In the genomic region with DNA sequence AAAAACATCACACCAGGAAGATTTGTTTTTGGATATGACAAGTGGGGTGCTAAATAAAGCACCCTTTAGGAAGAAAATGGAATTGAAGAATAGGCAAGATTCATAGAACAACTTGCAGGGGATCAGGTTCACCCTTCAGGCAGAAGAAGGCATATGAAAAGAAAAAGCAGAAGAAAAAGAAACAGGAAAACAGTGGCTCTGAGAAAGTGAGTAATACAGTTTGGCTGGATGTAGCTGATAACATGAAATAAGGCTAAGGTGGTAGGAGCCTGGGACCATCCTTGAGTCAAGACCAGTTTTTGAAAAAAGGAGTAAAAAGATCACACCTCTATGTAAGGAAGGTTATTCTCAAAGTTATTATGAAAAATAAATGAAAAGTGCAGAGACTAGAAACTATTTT, we compare ENCODE assay signal across 10 cellular contexts. TPM values are rescaled to one million over a fixed set of nuclear protein-coding genes. Genes with fewer than 3 reads are reported as not detected.
DNase-seq lines count a peak whose midpoint lies in the region; ATAC-seq and TF ChIP-seq lines count a peak whose summit lies in the region.
"Had no signal": no experiment of that assay in that cellular context is flagged by ENCODE, and none has a peak within 500 bp of the region (broad histone marks: within the 10 kb centered on the region; RNA-seq: fewer than 3 reads in every experiment).

No MANE protein-coding gene starts in this region.

- H3K4me2 ChIP-seq in GM23248 (ENCODE audit: unreplicated experiment) = peak overlapping the region; percentile 52
- no peak overlapping the region for H3K4me2 ChIP-seq in mesendoderm (ENCODE audit: low read length)
- H3K4me2 ChIP-seq in OCI-LY7 (ENCODE audit: low read length) = no peak overlapping the region

- CTCF ChIA-PET in OCI-LY7 (lab: Charles Lee; ENCODE audit: unreplicated experiment) = no interaction called here

- H3K27ac ChIP-seq in GM23248 = peak overlapping the region; percentile 74
- H3K27ac ChIP-seq in mesendoderm (ENCODE audit: low read depth, low read length) = no peak overlapping the region
- no peak overlapping the region for H3K27ac ChIP-seq in OCI-LY7 (ENCODE audit: low read depth, low read length, poor library complexity, severe bottlenecking)
- H3K27ac ChIP-seq: cardiac muscle cell had no signal

- ATAC-seq in natural killer cell treated with Interleukin-12 subunit alpha and Interleukin-12 subunit beta and Interleukin-15 and Interleukin-18, amount 100 ng/mL, for 72 hours = no peak

- H3K27ac Mint-ChIP-seq in natural killer cell treated with Interleukin-12 subunit alpha and Interleukin-12 subunit beta and Interleukin-15 and Interleukin-18, amount 100 ng/mL, for 72 hours = peak overlapping the region; percentile 61 to 79

- H3K36me3 ChIP-seq in GM23248 (ENCODE audit: low read depth) = peaks cover 24% of the 10 kb centered on the region
- no peaks in the 10 kb centered on the region for H3K36me3 ChIP-seq in mesendoderm (ENCODE audit: control insufficient read depth, insufficient read depth, low read length)
- peaks cover 68% of the 10 kb centered on the region for H3K36me3 ChIP-seq in OCI-LY7 (ENCODE audit: insufficient read depth, low read length)

- H3K9ac ChIP-seq in GM23248 (peak overlapping the region; percentile 32; the same call in 1 of the 2 replicates), mesendoderm (ENCODE audit: low read length) (no peak overlapping the region)

- peaks cover 46% of the 10 kb centered on the region for H3F3A ChIP-seq in GM23248 (ENCODE audit: insufficient read depth)

- no peak overlapping the region for H2AK5ac ChIP-seq in mesendoderm (ENCODE audit: low read length)

- intact Hi-C loops in OCI-LY7 (cut with micrococcal nuclease; ENCODE audit: unreplicated experiment) = no loop called here

- H3K79me2 ChIP-seq in GM23248 (ENCODE audit: insufficient read depth) (peaks cover 3% of the 10 kb centered on the region; the same call in 1 of the 2 replicates), mesendoderm (ENCODE audit: control insufficient read depth, insufficient read depth, low read length) (no peaks in the 10 kb centered on the region), OCI-LY7 (ENCODE audit: insufficient read depth, low read depth, low read length) (no peaks in the 10 kb centered on the region)

- H3K4me3 Mint-ChIP-seq in natural killer cell treated with Interleukin-12 subunit alpha and Interleukin-12 subunit beta and Interleukin-15 and Interleukin-18, amount 100 ng/mL, for 72 hours = peak overlapping the region; percentile 33

- DNase-seq in GM23248 = peak; percentile 59
- DNase-seq in OCI-M2 (lab: John Stamatoyannopoulos, UW; ENCODE audit: unreplicated experiment) = peak; percentile 25
- DNase-seq in cardiac fibroblast (ENCODE audit: low read depth in 2 of 2) = peak in 1 of 2 donors; percentile 40
- no peak for DNase-seq in natural killer cell treated with Interleukin-12 subunit alpha and Interleukin-12 subunit beta and Interleukin-15 and Interleukin-18, amount 100 ng/mL, for 72 hours (ENCODE audit: low spot score)
- DNase-seq in mesendoderm = no peak
- no peak for DNase-seq in OCI-LY7 (ENCODE audit: low spot score)
- no peak for DNase-seq in NCI-H82 treated with DMSO at 0.1 percent for 48 hours (lab: John Stamatoyannopoulos, UW; ENCODE audit: unreplicated experiment)
- DNase-seq: stimulated activated naive CD4-positive, alpha-beta T cell treated with Interleukin-2 at 50 U/mL for 16 hours had no signal

- TF ChIP-seq CTCF in cardiac fibroblast (IDR thresholded peaks at IDR 0.05; ENCODE audit: low read depth, low read length) (peak; percentile 5), OCI-LY7 (conservative IDR thresholded peaks at IDR 0.05; ENCODE audit: low read length) (no peak)

- peaks cover 19% of the 10 kb centered on the region for H3K36me3 Mint-ChIP-seq in natural killer cell treated with Interleukin-12 subunit alpha and Interleukin-12 subunit beta and Interleukin-15 and Interleukin-18, amount 100 ng/mL, for 72 hours

- peaks cover 26 to 36% of the 10 kb centered on the region in 2 donors for H3K4me1 Mint-ChIP-seq in natural killer cell treated with Interleukin-12 subunit alpha and Interleukin-12 subunit beta and Interleukin-15 and Interleukin-18, amount 100 ng/mL, for 72 hours (ENCODE audit: low read depth in 2 of 2)

- H4K20me1 ChIP-seq in GM23248 (ENCODE audit: insufficient read depth) (no peaks in the 10 kb centered on the region), OCI-LY7 (ENCODE audit: insufficient read depth, low read length) (peaks cover 7% of the 10 kb centered on the region; the same call in 1 of the 2 replicates)

- no peak overlapping the region for H3K18ac ChIP-seq in mesendoderm (ENCODE audit: low read length)

- H3K4me3 ChIP-seq in GM23248 (no peak overlapping the region), cardiac fibroblast (replicated peaks in 1 of 2; ENCODE audit: low read depth in 2 of 2, low read length in 2 of 2) (no peak overlapping the region), mesendoderm (ENCODE audit: low read length) (no peak overlapping the region), OCI-LY7 (ENCODE audit: low read depth, low read length, poor library complexity, severe bottlenecking) (no peak overlapping the region)
- H3K4me3 ChIP-seq: cardiac muscle cell, GM12878 had no signal

- no peak overlapping the region for H4K8ac ChIP-seq in mesendoderm (ENCODE audit: low read depth, low read length)

- no peak overlapping the region for H4K5ac ChIP-seq in mesendoderm (ENCODE audit: low read length)

- H2AFZ ChIP-seq in GM23248 (no peak overlapping the region), OCI-LY7 (ENCODE audit: low read length) (no peak overlapping the region)

- H3K23ac ChIP-seq in mesendoderm (ENCODE audit: low read length) = no peak overlapping the region

- no peak overlapping the region for H3K4ac ChIP-seq in mesendoderm (ENCODE audit: low read depth, low read length)

- no TSS peak for BruUV-seq in OCI-LY7 (replicated peaks; lab: Mats Ljungman, UMichigan)

- no peak overlapping the region for H2BK15ac ChIP-seq in mesendoderm (replicated peaks; ENCODE audit: low read depth)

- H3K27me3 Mint-ChIP-seq in natural killer cell treated with Interleukin-12 subunit alpha and Interleukin-12 subunit beta and Interleukin-15 and Interleukin-18, amount 100 ng/mL, for 72 hours = no peaks in the 10 kb centered on the region

- no peak overlapping the region for H2BK5ac ChIP-seq in mesendoderm (ENCODE audit: low read length)

- no peaks in the 10 kb centered on the region for H3K27me3 ChIP-seq in GM23248 (replicated peaks; ENCODE audit: insufficient read depth)
- no peaks in the 10 kb centered on the region for H3K27me3 ChIP-seq in mesendoderm (ENCODE audit: insufficient read depth, low read length, poor library complexity)
- H3K27me3 ChIP-seq: cardiac muscle cell had no signal

- no peaks in the 10 kb centered on the region for H3K9me2 ChIP-seq in GM23248 (ENCODE audit: insufficient read depth)
- no peaks in the 10 kb centered on the region for H3K9me2 ChIP-seq in OCI-LY7 (ENCODE audit: insufficient read depth, low read length)

- POLR2A ChIA-PET in OCI-LY7 (lab: Charles Lee) = interaction anchor here (0.6 to 0.9 kb wide), 3 partner anchors 42 to 471 kb away, joined by 3 to 4 read pairs (median 3); no protein-coding TSS in a partner anchor

- H2BK120ac ChIP-seq in mesendoderm (ENCODE audit: low read depth, low read length) = no peak overlapping the region

- peaks cover 28% of the 10 kb centered on the region for H3K4me1 ChIP-seq in GM23248 (ENCODE audit: insufficient read depth)
- no peaks in the 10 kb centered on the region for H3K4me1 ChIP-seq in mesendoderm (ENCODE audit: control insufficient read depth, low read depth, low read length)
- peaks cover 13% of the 10 kb centered on the region for H3K4me1 ChIP-seq in OCI-LY7 (ENCODE audit: insufficient read depth, low read length, poor library complexity, severe bottlenecking)

- no peaks in the 10 kb centered on the region for H3K79me1 ChIP-seq in mesendoderm (ENCODE audit: low read length)

- H3K9me3 ChIP-seq in GM23248 (ENCODE audit: low read depth) (no peaks in the 10 kb centered on the region), OCI-LY7 (ENCODE audit: low read length) (no peaks in the 10 kb centered on the region)

- in situ Hi-C loops in GM23248 (cut with MboI) = no loop called here

- H3K56ac ChIP-seq in mesendoderm (ENCODE audit: low read length) = no peak overlapping the region

- H3K9me3 Mint-ChIP-seq in natural killer cell treated with Interleukin-12 subunit alpha and Interleukin-12 subunit beta and Interleukin-15 and Interleukin-18, amount 100 ng/mL, for 72 hours = no peaks in the 10 kb centered on the region

RNA-seq across cellular contexts. Expression of gene TRIP11, which starts 42.4 kb away (rescaled TPM):
- 24.1 and 27.4 TPM in 2 replicates for total RNA-seq in GM23248 (2014; rRNA removed; shearing (Covaris generic))
- 65.4 and 69.5 TPM in 2 replicates for polyA plus RNA-seq in GM23248 (2016; fragmentation: Nextera tagmentation; extraction: Ambion mirVana)
- total RNA-seq in natural killer cell treated with Interleukin-12 subunit alpha and Interleukin-12 subunit beta and Interleukin-15 and Interleukin-18, amount 100 ng/mL, for 72 hours = 10 to 100 TPM; 47.8 to 53.9 TPM
- 12.5 TPM for polyA plus RNA-seq in mesendoderm (2013, experiment 1 of 2)
- polyA plus RNA-seq in mesendoderm (2013, experiment 2 of 2) = 14.3 TPM
- 11.8 and 15.1 TPM in 2 replicates for total RNA-seq in OCI-LY7 (2014; rRNA removed; shearing (Covaris generic))
- total RNA-seq in OCI-LY7 (2022) = 43.2 and 44.4 TPM in 2 replicates

RNA-seq across cellular contexts. Expression of gene FBLN5, which starts 50.0 kb away (rescaled TPM):
- 234 TPM in 2 replicates for total RNA-seq in GM23248 (2014; rRNA removed; shearing (Covaris generic))
- polyA plus RNA-seq in GM23248 (2016; fragmentation: Nextera tagmentation; extraction: Ambion mirVana) = 756 and 767 TPM in 2 replicates
- total RNA-seq in natural killer cell treated with Interleukin-12 subunit alpha and Interleukin-12 subunit beta and Interleukin-15 and Interleukin-18, amount 100 ng/mL, for 72 hours = not detected
- polyA plus RNA-seq in mesendoderm (2013, experiment 1 of 2) = 7.8 TPM
- 8.4 TPM for polyA plus RNA-seq in mesendoderm (2013, experiment 2 of 2)
- 1.1 and 2.3 TPM in 2 replicates for total RNA-seq in OCI-LY7 (2014; rRNA removed; shearing (Covaris generic))
- 0.74 and 0.91 TPM in 2 replicates for total RNA-seq in OCI-LY7 (2022)

Comparison
In these comparisons a context has a peak if more than half of its experiments do, and no peak if none do; other contexts are left out.
1. DNase-seq: peak in GM23248 (single experiment) and OCI-M2 (single experiment); none in natural killer cell treated with Interleukin-12 subunit alpha and Interleukin-12 subunit beta and Interleukin-15 and Interleukin-18, amount 100 ng/mL, for 72 hours (single experiment), mesendoderm (single experiment), OCI-LY7 (single experiment) and NCI-H82 treated with DMSO at 0.1 percent for 48 hours (single experiment).
2. RNA of gene FBLN5, which starts 50.0 kb away (total RNA-seq): 234 TPM in GM23248; 0.74 to 2.3 TPM in OCI-LY7 and not detected in natural killer cell treated with Interleukin-12 subunit alpha and Interleukin-12 subunit beta and Interleukin-15 and Interleukin-18, amount 100 ng/mL, for 72 hours; every median in the first group is over 10 times any median in the second.